Comparison of ENCODE assay signal across 8 cellular contexts in genomic region chr9:137422668-137423000, GRCh38.
DNase-seq lines count a peak whose midpoint lies in the region; ATAC-seq and TF ChIP-seq lines count a peak whose summit lies in the region.

No MANE protein-coding gene starts in this region.

- H3K4me1 Mint-ChIP-seq in stimulated activated naive B cell treated with anti-CD40 and anti-IgM and Interleukin-4, amounts not matched to agents 10 μg/mL and 1 μg/mL and 100 μg/mL, for 72 hours: peaks cover 5 to 6% of the 10 kb centered on the region in 2 donors

- H3K4me3 Mint-ChIP-seq in stimulated activated naive B cell treated with anti-CD40 and anti-IgM and Interleukin-4, amounts not matched to agents 10 μg/mL and 1 μg/mL and 100 μg/mL, for 72 hours: peak overlapping the region; percentile 84 to 88

- H3K27me3 Mint-ChIP-seq in stimulated activated naive B cell treated with anti-CD40 and anti-IgM and Interleukin-4, amounts not matched to agents 10 μg/mL and 1 μg/mL and 100 μg/mL, for 72 hours: no peaks in the 10 kb centered on the region

- in situ Hi-C loops in HAP-1 (cut with MboI; ENCODE audit: low sequenced_read_pairs) (no loop called here), astrocyte of the spinal cord (cut with HindIII; ENCODE audit: low sequenced_read_pairs) (no loop called here)

- peak overlapping the region; percentile 77 for H3K27ac Mint-ChIP-seq in stimulated activated naive B cell treated with anti-CD40 and anti-IgM and Interleukin-4, amounts not matched to agents 10 μg/mL and 1 μg/mL and 100 μg/mL, for 72 hours

- H3K4me3 ChIP-seq in HAP-1 (peak overlapping the region; percentile 67), NB4 (ENCODE audit: low read depth, low read length) (peak overlapping the region; percentile 81), astrocyte of the spinal cord (ENCODE audit: low read depth, low read length) (peak overlapping the region; percentile 72)

- H3K27me3 ChIP-seq in HAP-1 (ENCODE audit: low read depth): no peaks in the 10 kb centered on the region

- DNase-seq in NCI-H1105 treated with DMSO at 0.1 percent for 48 hours (lab: John Stamatoyannopoulos, UW) (peak; percentile 17), NCI-H1105 (lab: John Stamatoyannopoulos, UW) (no peak), HAP-1 (ENCODE audit: low spot score in 2 of 2) (peak in 1 of 2 experiments; percentile 59), NB4 (ENCODE audit: low read depth) (peak; percentile 58), astrocyte of the spinal cord (ENCODE audit: low read depth, low spot score) (no peak), iPS-NIHi11 (ENCODE audit: low spot score) (peak; percentile 58), RPMI8226 (no peak)
- DNase-seq in stimulated activated naive B cell treated with anti-CD40 and anti-IgM and Interleukin-4, amounts not matched to agents 10 μg/mL and 1 μg/mL and 100 μg/mL, for 72 hours: no peak

- no peaks in the 10 kb centered on the region for H3K36me3 Mint-ChIP-seq in stimulated activated naive B cell treated with anti-CD40 and anti-IgM and Interleukin-4, amounts not matched to agents 10 μg/mL and 1 μg/mL and 100 μg/mL, for 72 hours

- TF ChIP-seq POLR2A in NB4 (IDR thresholded peaks at IDR 0.05; ENCODE audit: extremely low read depth, insufficient read length): no peak

- no peaks in the 10 kb centered on the region for H3K9me3 Mint-ChIP-seq in stimulated activated naive B cell treated with anti-CD40 and anti-IgM and Interleukin-4, amounts not matched to agents 10 μg/mL and 1 μg/mL and 100 μg/mL, for 72 hours

- peak; percentile 42 to 44 for ATAC-seq in stimulated activated naive B cell treated with anti-CD40 and anti-IgM and Interleukin-4, amounts not matched to agents 10 μg/mL and 1 μg/mL and 100 μg/mL, for 72 hours (replicated peaks)

- H3K4me1 ChIP-seq in HAP-1: peaks cover 12% of the 10 kb centered on the region

- no peaks in the 10 kb centered on the region for H3K9me3 ChIP-seq in HAP-1

- H3K36me3 ChIP-seq in HAP-1 (replicated peaks): 0 out of 2 replicates have a peak, but pooled peaks cover 3% of the 10 kb centered on the region

- no peak for TF ChIP-seq CTCF in NB4 (IDR thresholded peaks at IDR 0.05; ENCODE audit: low read depth, low read length)
- TF ChIP-seq CTCF in astrocyte of the spinal cord (IDR thresholded peaks at IDR 0.05; ENCODE audit: low read depth, low read length): no peak

Comparison
In these comparisons a context has a peak if more than half of its experiments do, and no peak if none do; other contexts are left out.
1. DNase-seq: peak in NCI-H1105 treated with DMSO at 0.1 percent for 48 hours (single experiment), NB4 (single experiment) and iPS-NIHi11 (single experiment); none in NCI-H1105 (single experiment), astrocyte of the spinal cord (single experiment), stimulated activated naive B cell treated with anti-CD40 and anti-IgM and Interleukin-4, amounts not matched to agents 10 μg/mL and 1 μg/mL and 100 μg/mL, for 72 hours (single experiment) and RPMI8226 (single experiment).
2. Peak in every context shown above with its lines, with median percentiles within 50 percentile points of each other: H3K4me3 ChIP-seq.